21 cellular contexts compared by ENCODE assay signal in the genomic region with DNA sequence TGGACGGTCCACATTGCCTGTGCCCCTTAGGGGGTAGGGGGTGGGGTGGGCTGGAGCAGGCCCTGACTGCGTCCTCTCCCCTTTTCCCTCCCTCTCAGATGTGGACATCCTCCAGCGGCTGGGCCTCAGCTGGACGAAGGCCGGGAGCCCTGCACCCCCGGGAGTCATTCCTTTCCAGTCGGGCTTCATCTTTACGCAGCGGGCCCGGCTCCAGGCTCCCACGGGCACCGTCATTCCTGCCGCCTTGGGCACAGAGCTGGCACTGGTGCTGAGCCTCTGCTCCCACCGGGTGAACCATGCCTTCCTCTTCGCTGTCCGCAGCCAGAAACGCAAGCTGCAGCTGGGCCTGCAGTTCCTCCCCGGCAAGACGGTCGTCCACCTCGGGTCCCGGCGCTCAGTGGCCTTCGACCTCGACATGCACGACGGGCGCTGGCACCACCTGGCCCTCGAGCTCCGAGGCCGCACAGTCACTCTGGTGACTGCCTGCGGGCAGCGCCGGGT. TPM values are rescaled to one million over a fixed set of nuclear protein-coding genes. Genes with fewer than 3 reads are reported as not detected.
"Had no signal": no experiment of that assay in that cellular context is flagged by ENCODE, and none has a peak within 500 bp of the region (broad histone marks: within the 10 kb centered on the region; RNA-seq: fewer than 3 reads in every experiment).

No MANE protein-coding gene starts in this region.

- H3K4me3 ChIP-seq: heart left ventricle, left lung, lower lobe of right lung, right atrium auricular region, smooth muscle cell, transverse colon, uterus had no signal

- H3K9me3 Mint-ChIP-seq: memory B cell; naive thymus-derived CD4-positive, alpha-beta T cell; nephron progenitor cell; stimulated activated effector memory CD8-positive, alpha-beta T cell treated with anti-CD3 and anti-CD28 coated beads, Interleukin-12 subunit alpha, Interleukin-12 subunit beta, amount 100 ng/mL, for 72 hours; stimulated activated naive CD8-positive, alpha-beta T cell treated with anti-CD3 and anti-CD28 coated beads, Interleukin-15, Interleukin-2, amounts not matched to agents 100 ng/mL and 50 ng/mL, for 24 hours had no signal

- H3K4me1 Mint-ChIP-seq: memory B cell; naive thymus-derived CD4-positive, alpha-beta T cell; stimulated activated effector memory CD8-positive, alpha-beta T cell treated with anti-CD3 and anti-CD28 coated beads, Interleukin-12 subunit alpha, Interleukin-12 subunit beta, amount 100 ng/mL, for 72 hours had no signal

- H3K9me3 ChIP-seq: heart left ventricle, left lung, lower lobe of right lung, neutrophil, right atrium auricular region, transverse colon, uterus had no signal

- H3K27me3 Mint-ChIP-seq: naive thymus-derived CD4-positive, alpha-beta T cell had no signal

- H3K4me2 ChIP-seq: smooth muscle cell had no signal

- H3K27ac ChIP-seq: heart left ventricle, left lung, lower lobe of right lung, neutrophil, right atrium auricular region, transverse colon, uterus had no signal

- H3K36me3 Mint-ChIP-seq: memory B cell; naive thymus-derived CD4-positive, alpha-beta T cell; stimulated activated effector memory CD8-positive, alpha-beta T cell treated with anti-CD3 and anti-CD28 coated beads, Interleukin-12 subunit alpha, Interleukin-12 subunit beta, amount 100 ng/mL, for 72 hours had no signal

- H3K4me3 Mint-ChIP-seq: memory B cell; naive thymus-derived CD4-positive, alpha-beta T cell; nephron progenitor cell; stimulated activated effector memory CD8-positive, alpha-beta T cell treated with anti-CD3 and anti-CD28 coated beads, Interleukin-12 subunit alpha, Interleukin-12 subunit beta, amount 100 ng/mL, for 72 hours; stimulated activated naive CD8-positive, alpha-beta T cell treated with anti-CD3 and anti-CD28 coated beads, Interleukin-15, Interleukin-2, amounts not matched to agents 100 ng/mL and 50 ng/mL, for 24 hours had no signal

- DNase-seq: caudate nucleus; cortex of kidney; effector memory CD4-positive, alpha-beta T cell; hippocampal formation; kidney glomerular epithelial cell; left lung; lower lobe of right lung; naive thymus-derived CD4-positive, alpha-beta T cell; nephron progenitor cell; stimulated activated CD4-positive, alpha-beta T cell treated with anti-CD3 and anti-CD28 coated beads, Interleukin-4, amount 100 ng/mL, for 1 hour; stimulated activated CD8-positive, alpha-beta memory T cell treated with anti-CD3 and anti-CD28 coated beads, Interleukin-4, amount 100 ng/mL, for 48 hours; transverse colon; uterus had no signal

- H3K27me3 ChIP-seq: heart left ventricle, right atrium auricular region, uterus had no signal

- H3K27ac Mint-ChIP-seq: memory B cell; naive thymus-derived CD4-positive, alpha-beta T cell; nephron progenitor cell; stimulated activated effector memory CD8-positive, alpha-beta T cell treated with anti-CD3 and anti-CD28 coated beads, Interleukin-12 subunit alpha, Interleukin-12 subunit beta, amount 100 ng/mL, for 72 hours; stimulated activated naive CD8-positive, alpha-beta T cell treated with anti-CD3 and anti-CD28 coated beads, Interleukin-15, Interleukin-2, amounts not matched to agents 100 ng/mL and 50 ng/mL, for 24 hours had no signal

- ATAC-seq: esophagus mucosa; heart left ventricle; left lung; lower lobe of right lung; naive thymus-derived CD4-positive, alpha-beta T cell; stimulated activated effector memory CD8-positive, alpha-beta T cell treated with anti-CD3 and anti-CD28 coated beads, Interleukin-12 subunit alpha, Interleukin-12 subunit beta, amount 100 ng/mL, for 72 hours had no signal

- H3K36me3 ChIP-seq: heart left ventricle, lower lobe of right lung, neutrophil, right atrium auricular region, transverse colon, uterus had no signal

RNA-seq across cellular contexts. Expression of gene COL27A1, which starts 12.3 kb away (rescaled TPM):
- polyA plus RNA-seq: naive thymus-derived CD4-positive, alpha-beta T cell had no signal
